Comparison of ENCODE assay signal across 19 cellular contexts in the genomic region with DNA sequence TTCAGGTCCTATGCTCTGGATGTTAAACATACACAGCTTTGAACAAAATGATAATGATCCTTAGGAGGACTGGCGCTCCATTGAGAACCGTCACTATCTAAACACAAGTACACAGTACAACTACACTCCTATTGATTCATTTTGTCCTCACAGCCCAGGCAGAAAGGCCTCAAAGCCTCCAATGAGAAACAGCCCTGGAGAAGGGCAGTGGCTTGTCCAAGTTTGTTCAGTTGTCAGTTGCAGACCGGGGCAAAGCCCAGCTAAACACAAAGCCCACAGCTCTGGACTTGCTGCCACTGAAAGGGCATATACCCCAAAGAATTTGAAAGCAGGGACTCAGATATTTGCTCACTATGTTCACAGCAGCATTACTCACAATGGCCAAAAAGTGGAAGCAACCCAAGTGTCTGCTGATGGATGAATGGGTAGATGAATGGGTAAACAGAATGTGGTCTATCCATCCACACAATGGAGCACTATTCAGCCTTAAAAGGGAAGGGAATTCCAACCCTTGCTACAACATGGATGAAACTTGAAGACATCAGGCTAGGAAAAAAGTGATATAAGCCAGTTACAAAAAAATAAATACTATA. TPM values are rescaled to one million over a fixed set of nuclear protein-coding genes. Genes with fewer than 3 reads are reported as not detected.
DNase-seq lines count a peak whose midpoint lies in the region; ATAC-seq lines count a peak whose summit lies in the region.
"Had no signal": no experiment of that assay in that cellular context is flagged by ENCODE, and none has a peak within 500 bp of the region (broad histone marks: within the 10 kb centered on the region; RNA-seq: fewer than 3 reads in every experiment).

No MANE protein-coding gene starts in this region.

- DNase-seq in activated CD4-positive, alpha-beta memory T cell treated with anti-CD3 and anti-CD28 coated beads, Interleukin-2, amount 10 ng/mL, durations not matched to agents 7 days and 5 days = no peak
- no peak for DNase-seq in activated CD4-positive, alpha-beta memory T cell treated with anti-CD3 and anti-CD28 coated beads for 36 hours
- DNase-seq in SK-MEL-5 (ENCODE audit: low read depth, low spot score) (peak; percentile 45), globus pallidus (ENCODE audit: low spot score) (peak; percentile 79), renal cortical epithelial cell (ENCODE audit: low read depth) (peak; percentile 4), NCI-H1930 (lab: John Stamatoyannopoulos, UW) (no peak), mesendoderm (no peak)
- DNase-seq: aorta; BE2C; lower lobe of right lung; NCI-H774; OCI-M1; ovary; SHP77 treated with DMSO at 0.1 percent for 48 hours; stimulated activated naive B cell treated with anti-CD40 and anti-IgM and Interleukin-4, amounts not matched to agents 10 μg/mL and 1 μg/mL and 100 μg/mL, for 72 hours; T-helper 2 cell had no signal

- H4K5ac ChIP-seq in mesendoderm (ENCODE audit: low read length) = no peak overlapping the region

- H3K36me3 Mint-ChIP-seq in activated CD4-positive, alpha-beta memory T cell treated with anti-CD3 and anti-CD28 coated beads, Interleukin-2, amount 10 ng/mL, durations not matched to agents 7 days and 5 days (ENCODE audit: low read depth) = peaks cover 86% of the 10 kb centered on the region
- peaks cover 62% of the 10 kb centered on the region for H3K36me3 Mint-ChIP-seq in activated CD4-positive, alpha-beta memory T cell treated with anti-CD3 and anti-CD28 coated beads for 36 hours

- H2BK120ac ChIP-seq in mesendoderm (ENCODE audit: low read depth, low read length) = no peak overlapping the region

- no peaks in the 10 kb centered on the region for H3K4me1 ChIP-seq in mesendoderm (ENCODE audit: control insufficient read depth, low read depth, low read length)
- H3K4me1 ChIP-seq: BE2C, lower lobe of right lung had no signal

- CTCF ChIA-PET in activated CD4-positive, alpha-beta memory T cell treated with anti-CD3 and anti-CD28 coated beads, Interleukin-2, amount 10 ng/mL, durations not matched to agents 7 days and 5 days (lab: Charles Lee) = interaction anchor here (1.5 to 3.6 kb wide), 2 partner anchors 67 kb away, joined by 5 to 15 read pairs; no protein-coding TSS in a partner anchor
- CTCF ChIA-PET in activated CD4-positive, alpha-beta memory T cell treated with anti-CD3 and anti-CD28 coated beads for 36 hours (lab: Charles Lee) = no interaction called here

- POLR2A ChIA-PET in activated CD4-positive, alpha-beta memory T cell treated with anti-CD3 and anti-CD28 coated beads, Interleukin-2, amount 10 ng/mL, durations not matched to agents 7 days and 5 days (lab: Charles Lee) = no interaction called here
- POLR2A ChIA-PET in activated CD4-positive, alpha-beta memory T cell treated with anti-CD3 and anti-CD28 coated beads for 36 hours (lab: Charles Lee) = no interaction called here

- no peak overlapping the region for H3K23ac ChIP-seq in mesendoderm (ENCODE audit: low read length)

- no CpG with 5 or more reads among the region's 3 CpGs for WGBS in mesendoderm (ENCODE audit: extremely low coverage, insufficient coverage, low lambda C conversion rate)

- no peak overlapping the region for H4K8ac ChIP-seq in mesendoderm (ENCODE audit: low read depth, low read length)

- no peaks in the 10 kb centered on the region for H3K79me2 ChIP-seq in mesendoderm (ENCODE audit: control insufficient read depth, insufficient read depth, low read length)

- H3K4ac ChIP-seq in mesendoderm (ENCODE audit: low read depth, low read length) = no peak overlapping the region

- H3K9me3 Mint-ChIP-seq in activated CD4-positive, alpha-beta memory T cell treated with anti-CD3 and anti-CD28 coated beads, Interleukin-2, amount 10 ng/mL, durations not matched to agents 7 days and 5 days = no peaks in the 10 kb centered on the region
- H3K9me3 Mint-ChIP-seq in activated CD4-positive, alpha-beta memory T cell treated with anti-CD3 and anti-CD28 coated beads for 36 hours = no peaks in the 10 kb centered on the region
- H3K9me3 Mint-ChIP-seq: activated T-helper 2 cell treated with anti-CD3 and anti-CD28 coated beads, Interferon-gamma antibody, Interleukin-2, Interleukin-4, amounts not matched to agents 10 μg/mL and 5 μg/mL and 100 μg/mL, durations not matched to agents 14 hours and 24 hours and 36 hours; stimulated activated naive B cell treated with anti-CD40 and anti-IgM and Interleukin-4, amounts not matched to agents 10 μg/mL and 1 μg/mL and 100 μg/mL, for 72 hours; type B pancreatic cell had no signal

- no peak overlapping the region for H3K4me3 ChIP-seq in mesendoderm (ENCODE audit: low read length)
- H3K4me3 ChIP-seq: lower lobe of right lung, ovary had no signal

- no peaks in the 10 kb centered on the region for H3K27me3 Mint-ChIP-seq in activated CD4-positive, alpha-beta memory T cell treated with anti-CD3 and anti-CD28 coated beads, Interleukin-2, amount 10 ng/mL, durations not matched to agents 7 days and 5 days
- H3K27me3 Mint-ChIP-seq in activated CD4-positive, alpha-beta memory T cell treated with anti-CD3 and anti-CD28 coated beads for 36 hours = no peaks in the 10 kb centered on the region
- H3K27me3 Mint-ChIP-seq: stimulated activated naive B cell treated with anti-CD40 and anti-IgM and Interleukin-4, amounts not matched to agents 10 μg/mL and 1 μg/mL and 100 μg/mL, for 72 hours; type B pancreatic cell had no signal

- no peak overlapping the region for H3K18ac ChIP-seq in mesendoderm (ENCODE audit: low read length)

- H3K27me3 ChIP-seq in mesendoderm (ENCODE audit: insufficient read depth, low read length, poor library complexity) = no peaks in the 10 kb centered on the region
- H3K27me3 ChIP-seq: BE2C, ovary had no signal

- H3K4me1 Mint-ChIP-seq in activated CD4-positive, alpha-beta memory T cell treated with anti-CD3 and anti-CD28 coated beads, Interleukin-2, amount 10 ng/mL, durations not matched to agents 7 days and 5 days = peaks cover 4% of the 10 kb centered on the region
- peaks cover 14% of the 10 kb centered on the region for H3K4me1 Mint-ChIP-seq in activated CD4-positive, alpha-beta memory T cell treated with anti-CD3 and anti-CD28 coated beads for 36 hours (ENCODE audit: low read depth)

- H3K9ac ChIP-seq in mesendoderm (ENCODE audit: low read length) = no peak overlapping the region

- no peak for ATAC-seq in HG03025 (IDR thresholded peaks at IDR 0.05; ENCODE audit: low FRiP score, unreplicated experiment)
- ATAC-seq: stimulated activated naive B cell treated with anti-CD40 and anti-IgM and Interleukin-4, amounts not matched to agents 10 μg/mL and 1 μg/mL and 100 μg/mL, for 72 hours had no signal

- H3K79me1 ChIP-seq in mesendoderm (ENCODE audit: low read length) = no peaks in the 10 kb centered on the region

- no peak overlapping the region for H3K4me2 ChIP-seq in mesendoderm (ENCODE audit: low read length)

- H3K4me3 Mint-ChIP-seq in activated CD4-positive, alpha-beta memory T cell treated with anti-CD3 and anti-CD28 coated beads, Interleukin-2, amount 10 ng/mL, durations not matched to agents 7 days and 5 days = no peak overlapping the region
- H3K4me3 Mint-ChIP-seq in activated CD4-positive, alpha-beta memory T cell treated with anti-CD3 and anti-CD28 coated beads for 36 hours = no peak overlapping the region
- H3K4me3 Mint-ChIP-seq: stimulated activated naive B cell treated with anti-CD40 and anti-IgM and Interleukin-4, amounts not matched to agents 10 μg/mL and 1 μg/mL and 100 μg/mL, for 72 hours; type B pancreatic cell had no signal

- intact Hi-C loops in activated CD4-positive, alpha-beta memory T cell treated with anti-CD3 and anti-CD28 coated beads for 36 hours (cut with micrococcal nuclease) = no loop called here

- H2BK15ac ChIP-seq in mesendoderm (replicated peaks; ENCODE audit: low read depth) = no peak overlapping the region

- H3K27ac Mint-ChIP-seq in activated CD4-positive, alpha-beta memory T cell treated with anti-CD3 and anti-CD28 coated beads, Interleukin-2, amount 10 ng/mL, durations not matched to agents 7 days and 5 days = peak overlapping the region; percentile 31
- H3K27ac Mint-ChIP-seq in activated CD4-positive, alpha-beta memory T cell treated with anti-CD3 and anti-CD28 coated beads for 36 hours = no peak overlapping the region
- H3K27ac Mint-ChIP-seq: activated T-helper 2 cell treated with anti-CD3 and anti-CD28 coated beads, Interferon-gamma antibody, Interleukin-2, Interleukin-4, amounts not matched to agents 10 μg/mL and 5 μg/mL and 100 μg/mL, durations not matched to agents 14 hours and 24 hours and 36 hours; stimulated activated naive B cell treated with anti-CD40 and anti-IgM and Interleukin-4, amounts not matched to agents 10 μg/mL and 1 μg/mL and 100 μg/mL, for 72 hours; type B pancreatic cell had no signal

- no peak overlapping the region for H3K56ac ChIP-seq in mesendoderm (ENCODE audit: low read length)

- no peak overlapping the region for H2AK5ac ChIP-seq in mesendoderm (ENCODE audit: low read length)

- H2BK5ac ChIP-seq in mesendoderm (ENCODE audit: low read length) = no peak overlapping the region

- in situ Hi-C loops in SK-MEL-5 (cut with HindIII; ENCODE audit: low pct_unique_long_range_greater_than_20kb, low sequenced_read_pairs) = no loop called here

- H3K27ac ChIP-seq in mesendoderm (ENCODE audit: low read depth, low read length) = no peak overlapping the region
- H3K27ac ChIP-seq: lower lobe of right lung, ovary had no signal

- H3K36me3 ChIP-seq in mesendoderm (ENCODE audit: control insufficient read depth, insufficient read depth, low read length) = no peaks in the 10 kb centered on the region
- H3K36me3 ChIP-seq: BE2C, ovary had no signal

RNA-seq across cellular contexts. Expression of gene NUP210, which starts 34.7 kb away (rescaled TPM):
- total RNA-seq in activated CD4-positive, alpha-beta memory T cell treated with anti-CD3 and anti-CD28 coated beads, Interleukin-2, amount 10 ng/mL, durations not matched to agents 7 days and 5 days = 100 to 1,000 TPM; 153 to 161 TPM
- 100 to 1,000 TPM; 140 to 144 TPM for total RNA-seq in activated CD4-positive, alpha-beta memory T cell treated with anti-CD3 and anti-CD28 coated beads for 36 hours
- 14.9 and 19.4 TPM in 2 replicates for total RNA-seq in SK-MEL-5 (2014; rRNA removed; shearing (Covaris generic))
- 41.2 and 51.0 TPM in 2 replicates for polyA plus RNA-seq in SK-MEL-5 (2015; cell fraction: cytosol; rRNA removed)
- polyA plus RNA-seq in SK-MEL-5 (2015; cell fraction: nucleus; rRNA removed) = 17.6 and 22.5 TPM in 2 replicates
- 3.6 and 20.8 TPM in 2 replicates for total RNA-seq in renal cortical epithelial cell
- 10.9 TPM for polyA plus RNA-seq in mesendoderm (2013, experiment 1 of 2)
- polyA plus RNA-seq in mesendoderm (2013, experiment 2 of 2) = 11.1 TPM

Comparison
In these comparisons a context has a peak if more than half of its experiments do, and no peak if none do; other contexts are left out.
1. DNase-seq: peak in SK-MEL-5 (single experiment), globus pallidus (single experiment) and renal cortical epithelial cell (single experiment); none in activated CD4-positive, alpha-beta memory T cell treated with anti-CD3 and anti-CD28 coated beads, Interleukin-2, amount 10 ng/mL, durations not matched to agents 7 days and 5 days (single experiment), activated CD4-positive, alpha-beta memory T cell treated with anti-CD3 and anti-CD28 coated beads for 36 hours (single experiment), NCI-H1930 (0 of 2) and mesendoderm (single experiment).